Comparison of ENCODE assay signal across 26 cellular contexts in genomic region chr2:196534533-196534932, GRCh38. TPM values are rescaled to one million over a fixed set of nuclear protein-coding genes. Genes with fewer than 3 reads are reported as not detected.
DNase-seq lines count a peak whose midpoint lies in the region; TF ChIP-seq lines count a peak whose summit lies in the region.
"Had no signal": no experiment of that assay in that cellular context is flagged by ENCODE, and none has a peak within 500 bp of the region (broad histone marks: within the 10 kb centered on the region; RNA-seq: fewer than 3 reads in every experiment).

No MANE protein-coding gene starts in this region.

- DNase-seq in NCI-H510A treated with DMSO at 0.1 percent for 48 hours (lab: John Stamatoyannopoulos, UW) (peak; percentile 62), NCI-H510A (lab: John Stamatoyannopoulos, UW) (no peak), NCI-H69 (lab: John Stamatoyannopoulos, UW) (peak; percentile 11), head of caudate nucleus (peak in 22 of 42 donors; percentile 10 to 56 (median 16)), posterior cingulate gyrus (peak in 6 of 10 donors; percentile 25 to 87 (median 68)), T-helper 2 cell (no peak), WERI-Rb-1 (no peak), G401 (ENCODE audit: low spot score) (no peak)
- DNase-seq: activated effector memory CD4-positive, alpha-beta T cell treated with anti-CD3 and anti-CD28 coated beads, Interleukin-2, amount 50 U/mL, for 16 hours; activated naive CD8-positive, alpha-beta T cell treated with anti-CD3 and anti-CD28 coated beads for 36 hours; activated T-cell treated with anti-CD3 and anti-CD28 coated beads, Interleukin-2, amount 50 U/mL, for 24 hours; aorta; CD4-positive, alpha-beta T cell; colonic mucosa; effector memory CD8-positive, alpha-beta T cell; erythroblast; natural killer cell; NCI-H146; NCI-H524 treated with DMSO at 0.1 percent for 48 hours; ovary; PC-9; small intestine; stimulated activated naive CD4-positive, alpha-beta T cell had no signal

- in situ Hi-C loops in G401 (cut with HindIII; ENCODE audit: low sequenced_read_pairs), result no loop called here

- no peaks in the 10 kb centered on the region for H3K36me3 ChIP-seq in WERI-Rb-1
- H3K36me3 ChIP-seq: colonic mucosa, ovary, thoracic aorta had no signal

- no peak overlapping the region for H3K4me3 ChIP-seq in WERI-Rb-1 (ENCODE audit: low read depth, low read length)
- H3K4me3 ChIP-seq: colonic mucosa, lung, ovary, PC-9, thoracic aorta had no signal

- H3K27ac ChIP-seq in WERI-Rb-1, result no peak overlapping the region
- H3K27ac ChIP-seq: colonic mucosa, ovary, PC-9, thoracic aorta, VCaP had no signal

- no peaks in the 10 kb centered on the region for H3K9me3 ChIP-seq in WERI-Rb-1 (ENCODE audit: severe bottlenecking)
- H3K9me3 ChIP-seq: colonic mucosa, ovary, thoracic aorta had no signal

- no peak for TF ChIP-seq CTCF in WERI-Rb-1 (IDR thresholded peaks at IDR 0.05; ENCODE audit: low read depth, low read length)

- intact Hi-C loops in head of caudate nucleus (cut with DNase I) (loop anchor here (5.0 kb wide), 1 partner anchor 103 kb away; the partner anchor contains the start of gene CCDC150), posterior cingulate gyrus (cut with DNase I) (no loop called here)

- H3K27me3 ChIP-seq in WERI-Rb-1 (ENCODE audit: insufficient read depth, low read depth, severe bottlenecking), result no peaks in the 10 kb centered on the region
- H3K27me3 ChIP-seq: colonic mucosa, ovary had no signal

RNA-seq across cellular contexts. Expression of gene HECW2, which starts 58.8 kb away (rescaled TPM):
- not detected in 2 replicates for total RNA-seq in G401 (2014; rRNA removed; shearing (Covaris generic))

Comparison
In these comparisons a context has a peak if more than half of its experiments do, and no peak if none do; other contexts are left out.
1. DNase-seq: peak in NCI-H510A treated with DMSO at 0.1 percent for 48 hours (single experiment), NCI-H69 (single experiment), head of caudate nucleus (22 of 42) and posterior cingulate gyrus (6 of 10); none in NCI-H510A (single experiment), T-helper 2 cell (0 of 5), WERI-Rb-1 (single experiment) and G401 (single experiment).